ENCODE assay signal across 2 cellular contexts in the genomic region with DNA sequence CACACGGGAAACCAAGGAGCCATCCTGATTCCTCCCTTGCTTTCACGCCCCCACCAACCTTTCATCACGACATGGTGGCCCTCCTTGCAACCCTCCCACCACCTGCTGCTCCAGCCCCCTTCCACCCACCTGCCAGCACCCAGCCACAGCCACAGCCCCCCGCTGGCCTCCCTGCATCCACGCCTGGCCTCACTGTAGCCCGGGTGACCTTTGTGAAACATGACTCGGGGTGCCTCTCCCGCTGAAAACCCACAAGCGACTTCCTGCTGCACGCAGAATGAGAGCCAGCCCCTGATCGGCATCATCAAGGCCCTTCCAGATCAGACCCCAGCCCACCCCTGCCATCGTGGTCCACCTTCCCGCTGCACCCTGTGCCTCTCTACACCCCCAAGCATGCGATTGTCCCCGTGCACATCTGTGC.
TF ChIP-seq lines count a peak whose summit lies in the region.

No MANE protein-coding gene starts in this region.

TF ChIP-seq in GM12878, 131 proteins besides CTCF, POLR2A, EP300 and RAD21:
- TF ChIP-seq, protein P1, sequence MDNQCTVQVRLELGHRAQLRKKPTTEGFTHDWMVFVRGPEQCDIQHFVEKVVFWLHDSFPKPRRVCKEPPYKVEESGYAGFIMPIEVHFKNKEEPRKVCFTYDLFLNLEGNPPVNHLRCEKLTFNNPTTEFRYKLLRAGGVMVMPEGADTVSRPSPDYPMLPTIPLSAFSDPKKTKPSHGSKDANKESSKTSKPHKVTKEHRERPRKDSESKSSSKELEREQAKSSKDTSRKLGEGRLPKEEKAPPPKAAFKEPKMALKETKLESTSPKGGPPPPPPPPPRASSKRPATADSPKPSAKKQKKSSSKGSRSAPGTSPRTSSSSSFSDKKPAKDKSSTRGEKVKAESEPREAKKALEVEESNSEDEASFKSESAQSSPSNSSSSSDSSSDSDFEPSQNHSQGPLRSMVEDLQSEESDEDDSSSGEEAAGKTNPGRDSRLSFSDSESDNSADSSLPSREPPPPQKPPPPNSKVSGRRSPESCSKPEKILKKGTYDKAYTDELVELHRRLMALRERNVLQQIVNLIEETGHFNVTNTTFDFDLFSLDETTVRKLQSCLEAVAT (IDR thresholded peaks at IDR 0.05) = no peak
- TF ChIP-seq RUNX3 (IDR thresholded peaks at IDR 0.05; ENCODE audit: low read length) = peak; percentile 7; the same call in 1 of the 2 replicates
- no peak for TF ChIP-seq IKZF1 (conservative IDR thresholded peaks at IDR 0.05)
- no peak for TF ChIP-seq SMC3 (IDR thresholded peaks at IDR 0.05; ENCODE audit: borderline replicate concordance, low read length)
- TF ChIP-seq BACH1 (IDR thresholded peaks at IDR 0.05; ENCODE audit: borderline replicate concordance) = no peak
- TF ChIP-seq ESRRA (IDR thresholded peaks at IDR 0.05; ENCODE audit: low read length) = no peak
- TF ChIP-seq RCOR1 (conservative IDR thresholded peaks at IDR 0.05; ENCODE audit: low read depth, low read length) = no peak

TF ChIP-seq in HepG2, 621 proteins besides CTCF, POLR2A, EP300 and RAD21:
- TF ChIP-seq TRIM24 (CRISPR knock-in tag; IDR thresholded peaks at IDR 0.05) = no peak
- TF ChIP-seq SP1 (IDR thresholded peaks at IDR 0.05) = no peak
- TF ChIP-seq SP1 (CRISPR knock-in tag; IDR thresholded peaks at IDR 0.05) = no peak
- no peak for TF ChIP-seq NR2F6 (IDR thresholded peaks at IDR 0.05)
- no peak for TF ChIP-seq NR2F6 (CRISPR knock-in tag; IDR thresholded peaks at IDR 0.05)
- TF ChIP-seq, protein P2, sequence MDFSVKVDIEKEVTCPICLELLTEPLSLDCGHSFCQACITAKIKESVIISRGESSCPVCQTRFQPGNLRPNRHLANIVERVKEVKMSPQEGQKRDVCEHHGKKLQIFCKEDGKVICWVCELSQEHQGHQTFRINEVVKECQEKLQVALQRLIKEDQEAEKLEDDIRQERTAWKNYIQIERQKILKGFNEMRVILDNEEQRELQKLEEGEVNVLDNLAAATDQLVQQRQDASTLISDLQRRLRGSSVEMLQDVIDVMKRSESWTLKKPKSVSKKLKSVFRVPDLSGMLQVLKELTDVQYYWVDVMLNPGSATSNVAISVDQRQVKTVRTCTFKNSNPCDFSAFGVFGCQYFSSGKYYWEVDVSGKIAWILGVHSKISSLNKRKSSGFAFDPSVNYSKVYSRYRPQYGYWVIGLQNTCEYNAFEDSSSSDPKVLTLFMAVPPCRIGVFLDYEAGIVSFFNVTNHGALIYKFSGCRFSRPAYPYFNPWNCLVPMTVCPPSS (IDR thresholded peaks at IDR 0.05) = no peak
- TF ChIP-seq, protein P3, sequence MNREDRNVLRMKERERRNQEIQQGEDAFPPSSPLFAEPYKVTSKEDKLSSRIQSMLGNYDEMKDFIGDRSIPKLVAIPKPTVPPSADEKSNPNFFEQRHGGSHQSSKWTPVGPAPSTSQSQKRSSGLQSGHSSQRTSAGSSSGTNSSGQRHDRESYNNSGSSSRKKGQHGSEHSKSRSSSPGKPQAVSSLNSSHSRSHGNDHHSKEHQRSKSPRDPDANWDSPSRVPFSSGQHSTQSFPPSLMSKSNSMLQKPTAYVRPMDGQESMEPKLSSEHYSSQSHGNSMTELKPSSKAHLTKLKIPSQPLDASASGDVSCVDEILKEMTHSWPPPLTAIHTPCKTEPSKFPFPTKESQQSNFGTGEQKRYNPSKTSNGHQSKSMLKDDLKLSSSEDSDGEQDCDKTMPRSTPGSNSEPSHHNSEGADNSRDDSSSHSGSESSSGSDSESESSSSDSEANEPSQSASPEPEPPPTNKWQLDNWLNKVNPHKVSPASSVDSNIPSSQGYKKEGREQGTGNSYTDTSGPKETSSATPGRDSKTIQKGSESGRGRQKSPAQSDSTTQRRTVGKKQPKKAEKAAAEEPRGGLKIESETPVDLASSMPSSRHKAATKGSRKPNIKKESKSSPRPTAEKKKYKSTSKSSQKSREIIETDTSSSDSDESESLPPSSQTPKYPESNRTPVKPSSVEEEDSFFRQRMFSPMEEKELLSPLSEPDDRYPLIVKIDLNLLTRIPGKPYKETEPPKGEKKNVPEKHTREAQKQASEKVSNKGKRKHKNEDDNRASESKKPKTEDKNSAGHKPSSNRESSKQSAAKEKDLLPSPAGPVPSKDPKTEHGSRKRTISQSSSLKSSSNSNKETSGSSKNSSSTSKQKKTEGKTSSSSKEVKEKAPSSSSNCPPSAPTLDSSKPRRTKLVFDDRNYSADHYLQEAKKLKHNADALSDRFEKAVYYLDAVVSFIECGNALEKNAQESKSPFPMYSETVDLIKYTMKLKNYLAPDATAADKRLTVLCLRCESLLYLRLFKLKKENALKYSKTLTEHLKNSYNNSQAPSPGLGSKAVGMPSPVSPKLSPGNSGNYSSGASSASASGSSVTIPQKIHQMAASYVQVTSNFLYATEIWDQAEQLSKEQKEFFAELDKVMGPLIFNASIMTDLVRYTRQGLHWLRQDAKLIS (CRISPR knock-in tag; IDR thresholded peaks at IDR 0.05) = no peak
- TF ChIP-seq KLF11 (CRISPR knock-in tag; IDR thresholded peaks at IDR 0.05) = no peak
- TF ChIP-seq TMF1 (CRISPR knock-in tag; IDR thresholded peaks at IDR 0.05; ENCODE audit: low read depth) = no peak
- TF ChIP-seq SNAI1 (CRISPR knock-in tag; IDR thresholded peaks at IDR 0.05; ENCODE audit: borderline replicate concordance) = no peak
- TF ChIP-seq ZBTB1 (CRISPR knock-in tag; IDR thresholded peaks at IDR 0.05; ENCODE audit: borderline replicate concordance) = no peak
- no peak for TF ChIP-seq REL (CRISPR knock-in tag; conservative IDR thresholded peaks at IDR 0.05)
- no peak for TF ChIP-seq ZMAT3 (CRISPR knock-in tag; conservative IDR thresholded peaks at IDR 0.05)
- no peak for TF ChIP-seq ZNF746 (CRISPR knock-in tag; IDR thresholded peaks at IDR 0.05)
